8 cellular contexts compared by ENCODE assay signal in the genomic region with DNA sequence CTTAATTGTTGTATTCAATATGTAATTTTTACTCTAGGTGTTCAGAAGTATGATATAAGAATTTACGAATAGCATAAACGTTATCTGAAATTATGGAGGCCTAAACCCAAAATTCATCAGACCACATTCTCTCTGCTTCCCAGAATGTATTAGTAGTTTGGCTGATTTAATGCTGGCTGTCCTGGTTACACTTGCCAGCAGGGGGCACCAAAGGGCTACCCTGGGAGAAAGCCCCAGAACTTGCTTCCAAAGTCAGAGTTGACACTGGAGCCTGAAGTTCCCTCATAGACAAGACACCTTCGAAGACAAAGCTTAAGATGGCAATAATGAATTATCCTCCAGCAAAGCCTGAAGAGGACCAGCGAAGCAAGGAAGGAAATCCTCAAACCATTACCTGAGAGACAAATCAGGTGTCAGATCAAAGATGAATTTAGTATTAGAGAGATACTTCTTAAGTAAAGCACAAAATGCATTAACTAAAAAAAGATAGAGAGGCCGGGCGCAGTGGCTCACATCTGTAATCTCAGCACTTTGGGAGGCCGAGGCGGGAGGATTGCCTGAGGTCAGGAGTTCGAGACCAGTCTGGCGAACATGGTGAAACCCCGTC. TPM values are rescaled to one million over a fixed set of nuclear protein-coding genes. Genes with fewer than 3 reads are reported as not detected.
DNase-seq lines count a peak whose midpoint lies in the region; ATAC-seq and TF ChIP-seq lines count a peak whose summit lies in the region.
"Had no signal": no experiment of that assay in that cellular context is flagged by ENCODE, and none has a peak within 500 bp of the region (broad histone marks: within the 10 kb centered on the region; RNA-seq: fewer than 3 reads in every experiment).

No MANE protein-coding gene starts in this region.

- no peak overlapping the region for H3K27ac ChIP-seq in liver (ENCODE audit: low read depth in 1 of 2, low read length in 2 of 2)

- ATAC-seq in HG02870 (IDR thresholded peaks at IDR 0.05; ENCODE audit: unreplicated experiment): peak; percentile 51

- peak; percentile 71 for TF ChIP-seq CTCF in astrocyte of the spinal cord (IDR thresholded peaks at IDR 0.05; ENCODE audit: low read depth, low read length)
- peak; percentile 71 for TF ChIP-seq CTCF in liver (IDR thresholded peaks at IDR 0.05; ENCODE audit: low read depth, low read length, missing input control)

- no peaks in the 10 kb centered on the region for H3K4me1 ChIP-seq in liver (ENCODE audit: control insufficient read depth in 4 of 4, insufficient read depth in 4 of 4, low read length in 3 of 4)

- H3K9me3 ChIP-seq in liver (ENCODE audit: control insufficient read depth in 4 of 4, low read length in 3 of 4): no peaks in the 10 kb centered on the region

- in situ Hi-C loops in astrocyte of the spinal cord (cut with HindIII; ENCODE audit: low sequenced_read_pairs): no loop called here

- 50% methylated on average over 11 of the region's 11 CpGs for WGBS in liver

- no peak overlapping the region for H3K9ac ChIP-seq in liver (ENCODE audit: low read depth in 1 of 2, low read length in 2 of 2)

- DNase-seq in GM03348 (ENCODE audit: low spot score) (peak; percentile 48), T-helper 1 cell (peak; percentile 9 to 52 (median 34)), astrocyte of the spinal cord (ENCODE audit: low read depth, low spot score) (no peak), NCI-H2029 (lab: John Stamatoyannopoulos, UW) (no peak)
- peak; percentile 25 to 36 for DNase-seq in stimulated activated CD8-positive, alpha-beta memory T cell treated with anti-CD3 and anti-CD28 coated beads, Interleukin-2, amount 100 ng/mL, for 48 hours (ENCODE audit: low read depth in 2 of 2)

- peaks cover 0 to 7% (median 0%) of the 10 kb centered on the region in 4 donors for H3K27me3 ChIP-seq in liver (ENCODE audit: control insufficient read depth in 4 of 4, insufficient read depth in 4 of 4, low read length in 3 of 4)

- no peak overlapping the region for H3K4me3 ChIP-seq in astrocyte of the spinal cord (ENCODE audit: low read depth, low read length)
- no peak overlapping the region for H3K4me3 ChIP-seq in liver (ENCODE audit: low read depth in 1 of 3, low read length in 3 of 3)

- H3K36me3 ChIP-seq in liver (ENCODE audit: control insufficient read depth in 4 of 4, insufficient read depth in 3 of 4, low read depth in 1 of 4, low read length in 3 of 4): no peaks in the 10 kb centered on the region

- peak; percentile 72 to 87 for TF ChIP-seq RAD21 in liver (IDR thresholded peaks at IDR 0.05)

TF ChIP-seq in liver, 16 proteins besides CTCF, POLR2A, EP300 and RAD21:
- no peak for TF ChIP-seq JUND (IDR thresholded peaks at IDR 0.05)

RNA-seq across cellular contexts. Expression of a gene that starts 11.3 kb away (rescaled TPM):
- 1 to 10 TPM in 1 of 2 donors, under 1 TPM in 1; 0.09 to 1.6 TPM for total RNA-seq in liver
- under 1 TPM; 0.08 to 0.44 TPM for polyA plus RNA-seq in liver

RNA-seq across cellular contexts. Expression of a gene that starts 58.0 kb away (rescaled TPM):
- total RNA-seq in liver: under 1 TPM in 1 of 2 donors, not detected in 1; 0.51 TPM
- not detected for polyA plus RNA-seq in liver
- polyA plus RNA-seq: adipose tissue had no signal

Comparison
In these comparisons a context has a peak if more than half of its experiments do, and no peak if none do; other contexts are left out.
1. DNase-seq: peak in GM03348 (single experiment), T-helper 1 cell (5 of 5) and stimulated activated CD8-positive, alpha-beta memory T cell treated with anti-CD3 and anti-CD28 coated beads, Interleukin-2, amount 100 ng/mL, for 48 hours (2 of 2); none in astrocyte of the spinal cord (single experiment) and NCI-H2029 (single experiment).